24 cellular contexts compared by ENCODE assay signal in the genomic region with DNA sequence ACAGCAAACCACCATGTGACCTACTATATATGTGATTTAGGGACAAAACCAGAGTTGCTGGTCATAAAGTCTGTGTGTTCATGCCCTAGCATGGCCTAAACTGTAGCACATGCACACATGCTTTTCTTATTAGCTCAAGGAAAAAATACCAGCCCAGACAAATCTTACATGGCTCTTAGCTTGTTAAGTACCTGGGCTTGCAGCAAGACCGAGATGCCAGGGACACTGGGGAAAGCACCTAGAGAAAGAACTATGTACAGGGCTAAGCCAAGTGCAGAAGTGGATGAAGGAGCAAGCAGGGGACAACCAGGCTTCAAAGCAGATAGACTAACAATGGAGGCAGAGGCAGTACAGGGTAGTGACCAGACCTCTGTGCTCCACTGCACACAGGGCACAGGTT. TPM values are rescaled to one million over a fixed set of nuclear protein-coding genes. Genes with fewer than 3 reads are reported as not detected.
"Had no signal": no experiment of that assay in that cellular context is flagged by ENCODE, and none has a peak within 500 bp of the region (broad histone marks: within the 10 kb centered on the region; RNA-seq: fewer than 3 reads in every experiment).

No MANE protein-coding gene starts in this region.

- H3K9me3 ChIP-seq: SJSA1 had no signal

- H3K4me3 ChIP-seq: SJSA1, SK-N-MC had no signal

- H3K27ac ChIP-seq: HL-60, SJSA1, SK-N-MC had no signal

- FAIRE-seq: HTR-8/SVneo, RCC 7860 had no signal

- DNase-seq: KBM-7, NCI-H1092, NCI-H1105 treated with DMSO at 0.1 percent for 48 hours, NCI-H1417 treated with DMSO at 0.1 percent for 48 hours, NCI-H146, NCI-H1694 treated with DMSO at 0.1 percent for 48 hours, NCI-H1930, NCI-H2081, NCI-H2171, NCI-H226, NCI-H446, NCI-H510A, NCI-H524 treated with DMSO at 0.1 percent for 48 hours, NCI-H69, NCI-H774, Right ventricle myocardium superior, RPMI8226, SIG-M5 had no signal

- H3K27me3 ChIP-seq: SJSA1 had no signal

RNA-seq across cellular contexts. Expression of gene GABRE, which starts 3.4 kb away (rescaled TPM):
- polyA plus RNA-seq: IgD-negative memory B cell had no signal
